In genomic region chr4:121712001-121712655, GRCh38 we compare ENCODE assay signal across 9 cellular contexts. TPM values are rescaled to one million over a fixed set of nuclear protein-coding genes. Genes with fewer than 3 reads are reported as not detected.
DNase-seq lines count a peak whose midpoint lies in the region; ATAC-seq and TF ChIP-seq lines count a peak whose summit lies in the region.
"Had no signal": no experiment of that assay in that cellular context is flagged by ENCODE, and none has a peak within 500 bp of the region (broad histone marks: within the 10 kb centered on the region; RNA-seq: fewer than 3 reads in every experiment).

No MANE protein-coding gene starts in this region.

- H3K9me3 ChIP-seq in MM.1S (replicated peaks; ENCODE audit: insufficient read depth, low read length) = no peaks in the 10 kb centered on the region
- H3K9me3 ChIP-seq in fibroblast of lung (ENCODE audit: control insufficient read depth, insufficient read depth, low read depth, low read length) = no peaks in the 10 kb centered on the region

- DNase-seq in MM.1S (no peak), fibroblast of lung (ENCODE audit: low read depth in 2 of 2) (no peak), sciatic nerve (ENCODE audit: low spot score) (no peak), left colon (no peak), germinal center (ENCODE audit: low spot score) (no peak), OCI-M1 (lab: John Stamatoyannopoulos, UW) (no peak)
- DNase-seq: effector memory CD4-positive, alpha-beta T cell had no signal

- H3K9ac ChIP-seq in MM.1S (ENCODE audit: low read length) (no peak overlapping the region), fibroblast of lung (ENCODE audit: insufficient read depth, low read length) (no peak overlapping the region)

- H3K27me3 ChIP-seq in MM.1S (replicated peaks; ENCODE audit: insufficient read depth, low read length) = no peaks in the 10 kb centered on the region
- H3K27me3 ChIP-seq in fibroblast of lung (ENCODE audit: control insufficient read depth, insufficient read depth, low read length) = no peaks in the 10 kb centered on the region

- no peaks in the 10 kb centered on the region for H3K4me1 ChIP-seq in MM.1S (ENCODE audit: low read length)
- H3K4me1 ChIP-seq in fibroblast of lung (ENCODE audit: control insufficient read depth, extremely low read depth, insufficient read depth, low read length) = peaks cover 5% of the 10 kb centered on the region

- intact Hi-C loops in sciatic nerve (cut with DNase I) (loop anchor here (2.0 kb wide), 1 partner anchor 17 kb away; no protein-coding TSS in a partner anchor), left colon (cut with DNase I, micrococcal nuclease) (no loop called here)

- ATAC-seq in GM18868 (IDR thresholded peaks at IDR 0.05; ENCODE audit: unreplicated experiment) = peak; percentile 1
- peak; percentile 57 for ATAC-seq in sciatic nerve
- ATAC-seq in left colon = no peak
- no peak for ATAC-seq in HG02588 (IDR thresholded peaks at IDR 0.05; ENCODE audit: unreplicated experiment)

- no peaks in the 10 kb centered on the region for H3K36me3 ChIP-seq in MM.1S (replicated peaks; ENCODE audit: insufficient read depth, low read length)
- no peaks in the 10 kb centered on the region for H3K36me3 ChIP-seq in fibroblast of lung (ENCODE audit: control insufficient read depth, insufficient read depth, low read length)

- TF ChIP-seq CTCF in MM.1S (IDR thresholded peaks at IDR 0.05; ENCODE audit: low read length) = no peak
- no peak for TF ChIP-seq CTCF in fibroblast of lung (conservative IDR thresholded peaks at IDR 0.05 in 1 of 2, IDR thresholded peaks at IDR 0.05 in 1 of 2; ENCODE audit: low read depth in 1 of 2, low read length in 2 of 2)

- H3K9me2 ChIP-seq in MM.1S (replicated peaks; ENCODE audit: insufficient read depth, low read length) = no peaks in the 10 kb centered on the region

- peak overlapping the region; percentile 35; the same call in 1 of the 2 replicates for H2AFZ ChIP-seq in MM.1S (ENCODE audit: low read length)
- H2AFZ ChIP-seq in fibroblast of lung (ENCODE audit: low read length) = no peak overlapping the region

- no peaks in the 10 kb centered on the region for H3F3A ChIP-seq in MM.1S (ENCODE audit: insufficient read depth, low read length)

- H3K4me2 ChIP-seq in MM.1S (ENCODE audit: low read depth, low read length) (peak overlapping the region; percentile 24; the same call in 1 of the 2 replicates), fibroblast of lung (ENCODE audit: extremely low read depth, insufficient read depth, low read length) (peak overlapping the region; percentile 38)

- H3K4me3 ChIP-seq in MM.1S (ENCODE audit: low read length) (no peak overlapping the region), fibroblast of lung (replicated peaks in 1 of 4; ENCODE audit: control extremely low read depth in 1 of 4, insufficient read depth in 1 of 4, low read depth in 3 of 4, low read length in 4 of 4) (peak overlapping the region in 2 of 4 experiments; percentile 5 to 18)

- H4K20me1 ChIP-seq in MM.1S (ENCODE audit: insufficient read depth, low read length) (no peaks in the 10 kb centered on the region), fibroblast of lung (ENCODE audit: control insufficient read depth, extremely low read depth, insufficient read depth, low read length) (no peaks in the 10 kb centered on the region)

- H3K27ac ChIP-seq in MM.1S (ENCODE audit: low read length) = no peak overlapping the region
- H3K27ac ChIP-seq in fibroblast of lung (ENCODE audit: insufficient read depth, low read length) = peak overlapping the region; percentile 74

- H3K79me2 ChIP-seq in MM.1S (ENCODE audit: low read length) (no peaks in the 10 kb centered on the region), fibroblast of lung (ENCODE audit: control insufficient read depth, insufficient read depth, low read length) (no peaks in the 10 kb centered on the region)

RNA-seq across cellular contexts. Expression of gene ANXA5, which starts 15.3 kb away (rescaled TPM):
- total RNA-seq in fibroblast of lung (481 and 602 TPM in 2 replicates), sciatic nerve (280 TPM), left colon (10 to 100 TPM; 61.3 to 84.7 TPM)
- polyA plus RNA-seq in fibroblast of lung = 1,748 and 2,025 TPM in 2 replicates
- polyA plus RNA-seq in fibroblast of lung (2012) = 1,175 and 1,208 TPM in 2 replicates
- 140 and 187 TPM in 2 replicates for polyA minus RNA-seq in fibroblast of lung (ENCODE audit: low replicate concordance)

RNA-seq across cellular contexts. Expression of gene SMIM43, which starts 52.8 kb away (rescaled TPM):
- total RNA-seq in fibroblast of lung (0.26 and 0.83 TPM in 2 replicates), sciatic nerve (3.7 TPM), left colon (under 1 TPM in 1 of 2 donors, not detected in 1; 0.17 TPM)
- 1.8 and 2.5 TPM in 2 replicates for polyA plus RNA-seq in fibroblast of lung
- 0.83 and 0.94 TPM in 2 replicates for polyA plus RNA-seq in fibroblast of lung (2012)
- 1.7 TPM in 1 of 2 replicates, not detected in the other for polyA minus RNA-seq in fibroblast of lung (ENCODE audit: low replicate concordance)

Comparison
In these comparisons a context has a peak if more than half of its experiments do, and no peak if none do; other contexts are left out.
1. ATAC-seq: peak in GM18868 (single experiment) and sciatic nerve (single experiment); none in left colon (single experiment) and HG02588 (single experiment).